Comparison of ENCODE assay signal across 15 cellular contexts in genomic region chr18:48073231-48073930, GRCh38.
DNase-seq lines count a peak whose midpoint lies in the region; ATAC-seq, FAIRE-seq and TF ChIP-seq lines count a peak whose summit lies in the region.
"Had no signal": no experiment of that assay in that cellular context is flagged by ENCODE, and none has a peak within 500 bp of the region (broad histone marks: within the 10 kb centered on the region; RNA-seq: fewer than 3 reads in every experiment).

No MANE protein-coding gene starts in this region.

- intact Hi-C loops in stomach (cut with DNase I; ENCODE audit: low total_unique reads) = no loop called here

- FAIRE-seq in bronchial epithelial cell (lab: Jason Lieb, UNC) = no peak
- FAIRE-seq in H54 (lab: Jason Lieb, UNC) = no peak
- FAIRE-seq: islet of Langerhans had no signal

- no peak for TF ChIP-seq CTCF in bronchial epithelial cell (IDR thresholded peaks at IDR 0.05; ENCODE audit: insufficient read depth, low read length, severe bottlenecking)
- TF ChIP-seq CTCF in stomach (IDR thresholded peaks at IDR 0.05) = no peak
- TF ChIP-seq CTCF in tibial nerve (IDR thresholded peaks at IDR 0.05) = no peak

- no peaks in the 10 kb centered on the region for H3K36me3 ChIP-seq in bronchial epithelial cell (ENCODE audit: control insufficient read depth, insufficient read depth, low read length)
- H3K36me3 ChIP-seq in stomach = no peaks in the 10 kb centered on the region
- H3K36me3 ChIP-seq in tibial nerve = no peaks in the 10 kb centered on the region

- no peaks in the 10 kb centered on the region for H3K27me3 ChIP-seq in bronchial epithelial cell (ENCODE audit: control insufficient read depth, insufficient read depth, low read length)
- H3K27me3 ChIP-seq in stomach = no peaks in the 10 kb centered on the region
- no peaks in the 10 kb centered on the region for H3K27me3 ChIP-seq in tibial nerve

- TF ChIP-seq POLR2A in stomach (IDR thresholded peaks at IDR 0.05) (no peak), tibial nerve (IDR thresholded peaks at IDR 0.05) (no peak), H54 (IDR thresholded peaks at IDR 0.05; ENCODE audit: low read depth, low read length) (no peak)

- H3K27ac ChIP-seq in stomach = peak overlapping the region in 4 of 5 donors; percentile 25 to 60 (median 42)
- H3K27ac ChIP-seq in tibial nerve = peak overlapping the region in 2 of 4 donors; percentile 55 to 67
- H3K27ac ChIP-seq: C4-2B had no signal

- no peak overlapping the region for H3K4me3 ChIP-seq in bronchial epithelial cell (ENCODE audit: low read depth, low read length)
- no peak overlapping the region for H3K4me3 ChIP-seq in stomach
- H3K4me3 ChIP-seq in tibial nerve = no peak overlapping the region

- 72 to 84% (median 75%) methylated on average over 15 of the region's 15 CpGs for WGBS in stomach, 5 donors
- 69 to 77% methylated on average over 15 of the region's 15 CpGs for WGBS in tibial nerve, 2 donors

- H3K9me3 ChIP-seq in stomach (no peaks in the 10 kb centered on the region), tibial nerve (no peaks in the 10 kb centered on the region)

- DNase-seq in HPDE6-E6E7 (ENCODE audit: extremely low spot score) = peak; percentile 45
- peak; percentile 79 for DNase-seq in bronchial epithelial cell (ENCODE audit: low read depth)
- DNase-seq in lung microvascular endothelial cell (ENCODE audit: low read depth in 2 of 2) = peak; percentile 14 to 30
- DNase-seq in stomach = no peak
- no peak for DNase-seq in tibial nerve (ENCODE audit: low spot score in 2 of 2)
- DNase-seq in H54 (ENCODE audit: insufficient read length, low spot score) = no peak
- DNase-seq in kidney tubule cell (ENCODE audit: low spot score) = no peak
- DNase-seq: GF-D8; KG1; NCI-H774; SIG-M5; stimulated activated CD4-positive, alpha-beta T cell treated with anti-CD3 and anti-CD28 coated beads, Interleukin-2, amount 100 ng/mL, for 24 hours had no signal

- peaks cover 0 to 14% (median 9%) of the 10 kb centered on the region in 4 donors for H3K4me1 ChIP-seq in stomach
- peaks cover 0 to 48% (median 0%) of the 10 kb centered on the region in 4 donors for H3K4me1 ChIP-seq in tibial nerve

- ATAC-seq in GM18868 (IDR thresholded peaks at IDR 0.05; ENCODE audit: unreplicated experiment) = no peak

- TF ChIP-seq EP300 in stomach (IDR thresholded peaks at IDR 0.05) = no peak
- no peak for TF ChIP-seq EP300 in tibial nerve (IDR thresholded peaks at IDR 0.05)

Comparison
In these comparisons a context has a peak if more than half of its experiments do, and no peak if none do; other contexts are left out.
1. DNase-seq: peak in HPDE6-E6E7 (single experiment), bronchial epithelial cell (single experiment) and lung microvascular endothelial cell (2 of 2); none in stomach (single experiment), tibial nerve (0 of 2), H54 (single experiment) and kidney tubule cell (single experiment).